In the genomic region with DNA sequence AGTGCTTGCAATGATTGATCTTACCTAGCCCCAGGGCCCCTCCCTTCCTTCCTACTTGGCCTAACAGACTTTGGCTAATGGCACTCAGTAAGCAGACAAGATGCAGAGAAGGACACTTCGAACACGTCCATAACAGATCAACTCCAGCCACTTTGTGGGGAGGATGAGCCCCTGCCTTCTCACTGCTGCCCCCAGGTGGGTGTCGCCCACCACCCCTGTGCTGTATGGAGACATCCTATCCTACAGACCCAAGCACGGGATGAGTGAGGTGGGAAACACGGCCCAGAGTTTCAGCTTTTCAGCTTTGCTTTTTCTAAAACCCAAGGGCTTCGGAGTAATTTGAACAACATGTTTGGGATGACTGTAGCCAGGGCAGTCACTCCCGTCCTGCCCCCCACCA, we compare ENCODE assay signal across 2 cellular contexts.
TF ChIP-seq lines count a peak whose summit lies in the region.

No MANE protein-coding gene starts in this region.

TF ChIP-seq in SK-N-SH, 30 proteins besides CTCF, POLR2A, EP300 and RAD21 (continued from another document):
- TF ChIP-seq, protein P1, sequence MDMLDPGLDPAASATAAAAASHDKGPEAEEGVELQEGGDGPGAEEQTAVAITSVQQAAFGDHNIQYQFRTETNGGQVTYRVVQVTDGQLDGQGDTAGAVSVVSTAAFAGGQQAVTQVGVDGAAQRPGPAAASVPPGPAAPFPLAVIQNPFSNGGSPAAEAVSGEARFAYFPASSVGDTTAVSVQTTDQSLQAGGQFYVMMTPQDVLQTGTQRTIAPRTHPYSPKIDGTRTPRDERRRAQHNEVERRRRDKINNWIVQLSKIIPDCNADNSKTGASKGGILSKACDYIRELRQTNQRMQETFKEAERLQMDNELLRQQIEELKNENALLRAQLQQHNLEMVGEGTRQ (IDR thresholded peaks at IDR 0.05; ENCODE audit: borderline replicate concordance, low read depth, low read length) = no peak
- TF ChIP-seq SMC3 (IDR thresholded peaks at IDR 0.05; ENCODE audit: low read depth, low read length) (no peak), FOSL2 (IDR thresholded peaks at IDR 0.05; ENCODE audit: borderline replicate concordance, low read depth) (no peak)
- TF ChIP-seq, protein P2, sequence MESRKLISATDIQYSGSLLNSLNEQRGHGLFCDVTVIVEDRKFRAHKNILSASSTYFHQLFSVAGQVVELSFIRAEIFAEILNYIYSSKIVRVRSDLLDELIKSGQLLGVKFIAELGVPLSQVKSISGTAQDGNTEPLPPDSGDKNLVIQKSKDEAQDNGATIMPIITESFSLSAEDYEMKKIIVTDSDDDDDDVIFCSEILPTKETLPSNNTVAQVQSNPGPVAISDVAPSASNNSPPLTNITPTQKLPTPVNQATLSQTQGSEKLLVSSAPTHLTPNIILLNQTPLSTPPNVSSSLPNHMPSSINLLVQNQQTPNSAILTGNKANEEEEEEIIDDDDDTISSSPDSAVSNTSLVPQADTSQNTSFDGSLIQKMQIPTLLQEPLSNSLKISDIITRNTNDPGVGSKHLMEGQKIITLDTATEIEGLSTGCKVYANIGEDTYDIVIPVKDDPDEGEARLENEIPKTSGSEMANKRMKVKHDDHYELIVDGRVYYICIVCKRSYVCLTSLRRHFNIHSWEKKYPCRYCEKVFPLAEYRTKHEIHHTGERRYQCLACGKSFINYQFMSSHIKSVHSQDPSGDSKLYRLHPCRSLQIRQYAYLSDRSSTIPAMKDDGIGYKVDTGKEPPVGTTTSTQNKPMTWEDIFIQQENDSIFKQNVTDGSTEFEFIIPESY (IDR thresholded peaks at IDR 0.05; ENCODE audit: borderline replicate concordance, low read depth) = no peak

TF ChIP-seq in SK-N-SH treated with all-trans-retinoic acid at 6 μM for 48 hours, 23 proteins besides CTCF, POLR2A, EP300 and RAD21 (continued from another document):
- TF ChIP-seq, protein P3, sequence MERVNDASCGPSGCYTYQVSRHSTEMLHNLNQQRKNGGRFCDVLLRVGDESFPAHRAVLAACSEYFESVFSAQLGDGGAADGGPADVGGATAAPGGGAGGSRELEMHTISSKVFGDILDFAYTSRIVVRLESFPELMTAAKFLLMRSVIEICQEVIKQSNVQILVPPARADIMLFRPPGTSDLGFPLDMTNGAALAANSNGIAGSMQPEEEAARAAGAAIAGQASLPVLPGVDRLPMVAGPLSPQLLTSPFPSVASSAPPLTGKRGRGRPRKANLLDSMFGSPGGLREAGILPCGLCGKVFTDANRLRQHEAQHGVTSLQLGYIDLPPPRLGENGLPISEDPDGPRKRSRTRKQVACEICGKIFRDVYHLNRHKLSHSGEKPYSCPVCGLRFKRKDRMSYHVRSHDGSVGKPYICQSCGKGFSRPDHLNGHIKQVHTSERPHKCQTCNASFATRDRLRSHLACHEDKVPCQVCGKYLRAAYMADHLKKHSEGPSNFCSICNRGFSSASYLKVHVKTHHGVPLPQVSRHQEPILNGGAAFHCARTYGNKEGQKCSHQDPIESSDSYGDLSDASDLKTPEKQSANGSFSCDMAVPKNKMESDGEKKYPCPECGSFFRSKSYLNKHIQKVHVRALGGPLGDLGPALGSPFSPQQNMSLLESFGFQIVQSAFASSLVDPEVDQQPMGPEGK (CRISPR knock-in tag; IDR thresholded peaks at IDR 0.05; ENCODE audit: borderline replicate concordance) = no peak
- TF ChIP-seq TOX (CRISPR knock-in tag; IDR thresholded peaks at IDR 0.05; ENCODE audit: borderline replicate concordance) (no peak), ESRRG (CRISPR knock-in tag; IDR thresholded peaks at IDR 0.05) (no peak), BACH2 (CRISPR knock-in tag; IDR thresholded peaks at IDR 0.05; ENCODE audit: borderline replicate concordance) (no peak)
- TF ChIP-seq, protein P4, sequence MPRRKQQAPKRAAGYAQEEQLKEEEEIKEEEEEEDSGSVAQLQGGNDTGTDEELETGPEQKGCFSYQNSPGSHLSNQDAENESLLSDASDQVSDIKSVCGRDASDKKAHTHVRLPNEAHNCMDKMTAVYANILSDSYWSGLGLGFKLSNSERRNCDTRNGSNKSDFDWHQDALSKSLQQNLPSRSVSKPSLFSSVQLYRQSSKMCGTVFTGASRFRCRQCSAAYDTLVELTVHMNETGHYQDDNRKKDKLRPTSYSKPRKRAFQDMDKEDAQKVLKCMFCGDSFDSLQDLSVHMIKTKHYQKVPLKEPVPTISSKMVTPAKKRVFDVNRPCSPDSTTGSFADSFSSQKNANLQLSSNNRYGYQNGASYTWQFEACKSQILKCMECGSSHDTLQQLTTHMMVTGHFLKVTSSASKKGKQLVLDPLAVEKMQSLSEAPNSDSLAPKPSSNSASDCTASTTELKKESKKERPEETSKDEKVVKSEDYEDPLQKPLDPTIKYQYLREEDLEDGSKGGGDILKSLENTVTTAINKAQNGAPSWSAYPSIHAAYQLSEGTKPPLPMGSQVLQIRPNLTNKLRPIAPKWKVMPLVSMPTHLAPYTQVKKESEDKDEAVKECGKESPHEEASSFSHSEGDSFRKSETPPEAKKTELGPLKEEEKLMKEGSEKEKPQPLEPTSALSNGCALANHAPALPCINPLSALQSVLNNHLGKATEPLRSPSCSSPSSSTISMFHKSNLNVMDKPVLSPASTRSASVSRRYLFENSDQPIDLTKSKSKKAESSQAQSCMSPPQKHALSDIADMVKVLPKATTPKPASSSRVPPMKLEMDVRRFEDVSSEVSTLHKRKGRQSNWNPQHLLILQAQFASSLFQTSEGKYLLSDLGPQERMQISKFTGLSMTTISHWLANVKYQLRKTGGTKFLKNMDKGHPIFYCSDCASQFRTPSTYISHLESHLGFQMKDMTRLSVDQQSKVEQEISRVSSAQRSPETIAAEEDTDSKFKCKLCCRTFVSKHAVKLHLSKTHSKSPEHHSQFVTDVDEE (CRISPR knock-in tag; IDR thresholded peaks at IDR 0.05) = no peak
